ENCODE assay signal across 21 cellular contexts in the genomic region with DNA sequence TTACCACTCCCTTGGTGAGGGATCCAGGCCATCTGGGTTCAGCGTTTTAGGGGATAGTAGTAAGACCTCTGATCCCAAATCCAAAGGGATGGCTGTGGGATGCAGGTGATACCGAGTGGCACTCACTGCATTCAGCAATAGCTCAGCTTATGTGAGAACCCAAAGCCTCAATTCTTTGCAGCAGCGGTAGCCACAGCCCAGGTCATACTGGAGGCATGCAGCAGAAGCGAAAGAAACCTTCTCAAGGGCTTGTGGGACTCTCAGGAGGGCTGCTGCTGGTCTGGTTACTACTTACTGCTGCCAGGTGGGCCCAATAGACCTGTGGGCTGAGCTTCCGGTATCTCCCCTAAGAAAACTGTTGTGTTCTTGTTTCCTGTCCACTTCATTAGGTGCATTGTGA.
"Had no signal": no experiment of that assay in that cellular context is flagged by ENCODE, and none has a peak within 500 bp of the region (broad histone marks: within the 10 kb centered on the region; RNA-seq: fewer than 3 reads in every experiment).

No MANE protein-coding gene starts in this region.

- H3K4me3 ChIP-seq: MG63, SJSA1, SK-N-MC had no signal

- H3K27ac ChIP-seq: SJSA1, SK-N-MC had no signal

- H3K36me3 ChIP-seq: SJSA1 had no signal

- H3K9me3 ChIP-seq: SJSA1 had no signal

- DNase-seq: IMR-90, Karpas-422, KG1, MG63, NCI-H1092, NCI-H1105 treated with DMSO at 0.1 percent for 48 hours, NCI-H1417 treated with DMSO at 0.1 percent for 48 hours, NCI-H1694 treated with DMSO at 0.1 percent for 48 hours, NCI-H1930, NCI-H2081, NCI-H2107, NCI-H2227 treated with DMSO at 0.1 percent for 48 hours, NCI-H524, NCI-H526 treated with DMSO at 0.1 percent for 48 hours, NCI-H748 treated with DMSO at 0.1 percent for 48 hours, Right ventricle myocardium superior, RPMI8226, SIG-M5 had no signal

- H3K27me3 ChIP-seq: MG63, SJSA1 had no signal

- ATAC-seq: HepG2 had no signal
